Comparison of ENCODE assay signal across 8 cellular contexts in genomic region chr11:20127671-20128527, GRCh38. TPM values are rescaled to one million over a fixed set of nuclear protein-coding genes. Genes with fewer than 3 reads are reported as not detected.
DNase-seq lines count a peak whose midpoint lies in the region; ATAC-seq lines count a peak whose summit lies in the region.

No MANE protein-coding gene starts in this region.

- ATAC-seq in HG03280 (IDR thresholded peaks at IDR 0.05; ENCODE audit: unreplicated experiment), result peak; percentile 83

- DNase-seq in NK-92 treated with Interleukin-12 subunit alpha and Interleukin-12 subunit beta, amount 100 ng/mL, for 24 hours (lab: John Stamatoyannopoulos, UW), result peak; percentile 34
- DNase-seq in NK-92 (lab: John Stamatoyannopoulos, UW; ENCODE audit: unreplicated experiment) (no peak), NCI-H526 treated with DMSO at 0.1 percent for 48 hours (lab: John Stamatoyannopoulos, UW) (peak; percentile 54), dermis microvascular lymphatic vessel endothelial cell (ENCODE audit: low read depth in 2 of 2) (peak; percentile 41 to 73), medulla oblongata (ENCODE audit: extremely low spot score) (peak; percentile 87)
- DNase-seq in activated CD4-positive, alpha-beta T cell treated with anti-CD3 and anti-CD28 coated beads, Interleukin-2, amount 50 U/mL, for 24 hours (ENCODE audit: low read depth in 1 of 2, low spot score in 1 of 2), result peak; percentile 60 to 63
- DNase-seq in stimulated activated CD8-positive, alpha-beta memory T cell treated with anti-CD3 and anti-CD28 coated beads, Interleukin-15, amount 100 ng/mL, for 24 hours (ENCODE audit: low read depth), result peak; percentile 51

RNA-seq across cellular contexts. Expression of gene DBX1, which starts 32.4 kb away (rescaled TPM):
- total RNA-seq in dermis microvascular lymphatic vessel endothelial cell, result not detected in 2 replicates
